13 cellular contexts compared by ENCODE assay signal in genomic region chr7:151017370-151017952, GRCh38. TPM values are rescaled to one million over a fixed set of nuclear protein-coding genes. Genes with fewer than 3 reads are reported as not detected.
DNase-seq lines count a peak whose midpoint lies in the region; ATAC-seq and TF ChIP-seq lines count a peak whose summit lies in the region.
"Had no signal": no experiment of that assay in that cellular context is flagged by ENCODE, and none has a peak within 500 bp of the region (broad histone marks: within the 10 kb centered on the region; RNA-seq: fewer than 3 reads in every experiment).

No MANE protein-coding gene starts in this region.

- peaks cover 11% of the 10 kb centered on the region for H3K27me3 ChIP-seq in ACC112 (ENCODE audit: insufficient read depth, low read length)
- H3K27me3 ChIP-seq in iPS-18a (ENCODE audit: control insufficient read depth, insufficient read depth, low read length) = peaks cover 50% of the 10 kb centered on the region
- peaks cover 31% of the 10 kb centered on the region for H3K27me3 ChIP-seq in brain microvascular endothelial cell (replicated peaks)

- H3K4me3 Mint-ChIP-seq in Calu3 (ENCODE audit: low read depth, unreplicated experiment) (peak overlapping the region; percentile 48), T-cell (peak overlapping the region; percentile 77 to 84 (median 83))

- H3K4me1 ChIP-seq in ACC112 (ENCODE audit: control insufficient read depth, insufficient read depth, low read length, unreplicated experiment) = peaks cover 7% of the 10 kb centered on the region
- H3K4me1 ChIP-seq in iPS-18a (ENCODE audit: control insufficient read depth, low read depth, low read length) = peaks cover 21% of the 10 kb centered on the region
- H3K4me1 ChIP-seq: SJCRH30 had no signal

- TF ChIP-seq CTCF in Calu3 (IDR thresholded peaks at IDR 0.05; ENCODE audit: unreplicated experiment) (no peak), brain microvascular endothelial cell (IDR thresholded peaks at IDR 0.05; ENCODE audit: low read depth, low read length, missing control alignments) (no peak)

- H3K9ac ChIP-seq in iPS-18a (ENCODE audit: low read length) = no peak overlapping the region

- H3K27me3 Mint-ChIP-seq in Calu3 (ENCODE audit: unreplicated experiment) (peaks cover 64% of the 10 kb centered on the region), T-cell (peaks cover 0 to 15% of the 10 kb centered on the region in 2 donors)

- peaks cover 5% of the 10 kb centered on the region for H3K36me3 Mint-ChIP-seq in Calu3 (ENCODE audit: insufficient read depth, unreplicated experiment)
- peaks cover 7% of the 10 kb centered on the region for H3K36me3 Mint-ChIP-seq in T-cell

- H2AFZ ChIP-seq in ACC112 (ENCODE audit: low read length, unreplicated experiment) = peak overlapping the region; percentile 18

- no peak for ATAC-seq in T-cell (replicated peaks in 1 of 4)
- ATAC-seq in HG03159 (IDR thresholded peaks at IDR 0.05; ENCODE audit: unreplicated experiment) = no peak
- no peak for ATAC-seq in GM21528 (IDR thresholded peaks at IDR 0.05; ENCODE audit: low FRiP score, unreplicated experiment)

- CTCF ChIA-PET in Calu3 (lab: Charles Lee) = interaction anchor here (0.9 kb wide), 1 partner anchor 55 kb away, joined by 3 read pairs; no protein-coding TSS in a partner anchor
- CTCF ChIA-PET in T-cell (lab: Charles Lee) = interaction anchor here (0.7 to 3.8 kb wide), 9 partner anchors 8 to 471 kb away, joined by 3 to 19 read pairs (median 3); partner anchors contain the start of gene ABCB8 (in 2 of the 2)

- in situ Hi-C loops in brain microvascular endothelial cell (cut with HindIII; ENCODE audit: low pct_ligation_motif_present, low sequenced_read_pairs) = no loop called here

- H3K9me3 Mint-ChIP-seq in Calu3 (ENCODE audit: low read depth, unreplicated experiment) (no peaks in the 10 kb centered on the region), T-cell (no peaks in the 10 kb centered on the region)

- H3K27ac ChIP-seq in ACC112 (ENCODE audit: low read depth, low read length) (no peak overlapping the region), iPS-18a (ENCODE audit: low read length) (no peak overlapping the region), brain microvascular endothelial cell (no peak overlapping the region)
- H3K27ac ChIP-seq: SJCRH30 had no signal

- BruUV-seq in Calu3 (replicated peaks; lab: Mats Ljungman, UMichigan) = no TSS peak

- H3K4me3 ChIP-seq in ACC112 (ENCODE audit: low read depth, low read length) (peak overlapping the region; percentile 76), iPS-18a (ENCODE audit: low read length) (peak overlapping the region; percentile 41), brain microvascular endothelial cell (ENCODE audit: low read depth, low read length) (no peak overlapping the region)
- H3K4me3 ChIP-seq: SJCRH30 had no signal

- POLR2A ChIA-PET in T-cell (lab: Charles Lee) = no interaction called here

- no peak for DNase-seq in Calu3
- DNase-seq in T-cell = no peak
- no peak for DNase-seq in CD1c-positive myeloid dendritic cell (ENCODE audit: extremely low spot score)
- DNase-seq in brain microvascular endothelial cell = no peak
- DNase-seq: NCI-H187 treated with DMSO at 0.1 percent for 48 hours had no signal

- H3K9me3 ChIP-seq in iPS-18a (ENCODE audit: control insufficient read depth, low read depth, low read length) = no peaks in the 10 kb centered on the region
- H3K9me3 ChIP-seq: SJCRH30, spleen had no signal

- H3K27ac Mint-ChIP-seq in Calu3 (ENCODE audit: unreplicated experiment) (no peak overlapping the region), T-cell (peak overlapping the region; percentile 63 to 98)

- intact Hi-C loops in Calu3 (cut with micrococcal nuclease; ENCODE audit: unreplicated experiment) = no loop called here

- H3K36me3 ChIP-seq in ACC112 (ENCODE audit: insufficient read depth, low read length) (no peaks in the 10 kb centered on the region), iPS-18a (ENCODE audit: control insufficient read depth, low read depth, low read length) (no peaks in the 10 kb centered on the region), brain microvascular endothelial cell (replicated peaks) (no peaks in the 10 kb centered on the region)
- H3K36me3 ChIP-seq: SJCRH30 had no signal

- H3K4me1 Mint-ChIP-seq in Calu3 (ENCODE audit: low read depth, unreplicated experiment) (peaks cover 21% of the 10 kb centered on the region), T-cell (peaks cover 59 to 67% (median 66%) of the 10 kb centered on the region in 3 donors)

- H3K79me2 ChIP-seq in ACC112 (ENCODE audit: control insufficient read depth, insufficient read depth, low read length, unreplicated experiment) = no peaks in the 10 kb centered on the region

RNA-seq across cellular contexts. Expression of gene ATG9B, which starts 6.8 kb away (rescaled TPM):
- 7.9 and 17.7 TPM in 2 replicates for total RNA-seq in Calu3 (2022)
- 10 to 100 TPM; 24.0 to 37.0 (median 31.8) TPM for total RNA-seq in T-cell
- total RNA-seq: dermis blood vessel endothelial cell, mesenteric fat pad had no signal

RNA-seq across cellular contexts. Expression of gene ABCB8, which starts 10.8 kb away (rescaled TPM):
- 40.2 and 42.3 TPM in 2 replicates for total RNA-seq in Calu3 (2022)
- 10 to 100 TPM; 72.4 to 83.0 (median 74.8) TPM for total RNA-seq in T-cell

RNA-seq across cellular contexts. Expression of gene NOS3, which starts 26.6 kb away (rescaled TPM):
- total RNA-seq in Calu3 (2022) (0.71 and 1.1 TPM in 2 replicates), T-cell (10 to 100 TPM in 1 of 5 donors, 1 to 10 TPM in 4; 4.8 to 10.1 (median 5.0) TPM)

RNA-seq across cellular contexts. Expression of gene ASIC3, which starts 30.9 kb away (rescaled TPM):
- total RNA-seq in Calu3 (2022) (11.7 and 13.6 TPM in 2 replicates), T-cell (10 to 100 TPM in 4 of 5 donors, 1 to 10 TPM in 1; 9.8 to 16.0 (median 11.9) TPM)
- total RNA-seq: dermis blood vessel endothelial cell had no signal

RNA-seq across cellular contexts. Expression of gene KCNH2, which starts 39.3 kb away (rescaled TPM):
- total RNA-seq in Calu3 (2022) (0.45 and 0.66 TPM in 2 replicates), T-cell (1 to 10 TPM; 2.9 to 4.6 (median 3.0) TPM)
- total RNA-seq: dermis blood vessel endothelial cell had no signal
